ENCODE assay signal across 15 cellular contexts in the genomic region with DNA sequence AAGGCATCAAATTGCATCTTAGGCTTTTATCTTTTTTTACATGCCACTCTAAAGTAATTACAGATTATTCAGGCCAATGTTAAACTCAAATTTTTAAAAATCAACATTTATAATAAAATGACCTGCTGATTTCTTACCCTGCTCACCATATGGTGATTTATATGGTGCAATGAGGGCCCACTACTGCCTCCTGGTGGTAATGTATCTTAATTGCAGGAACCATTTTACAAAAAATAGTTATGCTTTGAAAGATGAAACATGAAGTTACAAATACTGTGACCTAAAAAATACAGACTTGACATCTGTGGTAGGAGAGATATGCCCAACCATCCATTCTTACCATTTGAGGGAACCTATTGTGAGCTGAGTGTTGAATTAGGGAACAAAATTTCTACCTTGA.
DNase-seq lines count a peak whose midpoint lies in the region; ATAC-seq, FAIRE-seq and TF ChIP-seq lines count a peak whose summit lies in the region.
"Had no signal": no experiment of that assay in that cellular context is flagged by ENCODE, and none has a peak within 500 bp of the region (broad histone marks: within the 10 kb centered on the region; RNA-seq: fewer than 3 reads in every experiment).

No MANE protein-coding gene starts in this region.

- H3K4me3 Mint-ChIP-seq in nephron progenitor cell, result no peak overlapping the region
- H3K4me3 Mint-ChIP-seq: central memory CD8-positive, alpha-beta T cell had no signal

- no peak for FAIRE-seq in D721Med (lab: Jason Lieb, UNC)

- H3K4me3 ChIP-seq in KMS-11 (IDR thresholded peaks at IDR 0.05; ENCODE audit: insufficient read depth, low read depth, low read length) (no peak overlapping the region), mammary epithelial cell (replicated peaks in 1 of 3; ENCODE audit: insufficient read depth in 1 of 3, low read depth in 2 of 3, low read length in 3 of 3) (no peak overlapping the region), gastroesophageal sphincter (no peak overlapping the region)
- H3K4me3 ChIP-seq: ovary, SJSA1 had no signal

- no TSS peak for BruUV-seq in mammary epithelial cell (replicated peaks; lab: Mats Ljungman, UMichigan)

- no peak for TF ChIP-seq POLR2A in gastroesophageal sphincter (IDR thresholded peaks at IDR 0.05)

- H3K9ac ChIP-seq in KMS-11 (no peak overlapping the region), mammary epithelial cell (ENCODE audit: insufficient read depth, low read length) (no peak overlapping the region)

- no peak for DNase-seq in D721Med (ENCODE audit: insufficient read length, low spot score)
- no peak for DNase-seq in mammary epithelial cell
- no peak for DNase-seq in nephron progenitor cell
- DNase-seq in NCI-H187 (lab: John Stamatoyannopoulos, UW), result no peak
- no peak for DNase-seq in kidney tubule cell (ENCODE audit: low spot score)
- no peak for DNase-seq in COR-L47 (lab: John Stamatoyannopoulos, UW)
- DNase-seq: activated naive CD4-positive, alpha-beta T cell treated with anti-CD3 and anti-CD28 coated beads, Interleukin-2, amount 50 U/mL, for 16 hours; KG1; NCI-H2081; NCI-H82; ovary had no signal

- H3K27ac ChIP-seq in KMS-11 (no peak overlapping the region), mammary epithelial cell (ENCODE audit: insufficient read depth, low read depth, low read length) (no peak overlapping the region), gastroesophageal sphincter (no peak overlapping the region)
- H3K27ac ChIP-seq: ovary, SJSA1 had no signal

- TF ChIP-seq CTCF in D721Med (IDR thresholded peaks at IDR 0.05; ENCODE audit: insufficient read depth, missing control alignments) (peak; percentile 11), KMS-11 (conservative IDR thresholded peaks at IDR 0.05; ENCODE audit: low read depth, low read length) (peak; percentile 81), mammary epithelial cell (conservative IDR thresholded peaks at IDR 0.05 in 1 of 2, IDR thresholded peaks at IDR 0.05 in 1 of 2; ENCODE audit: extremely low read depth in 1 of 2, insufficient read depth in 1 of 2, low read depth in 1 of 2, low read length in 2 of 2) (peak; percentile 30 to 45), nephron progenitor cell (IDR thresholded peaks at IDR 0.05) (peak; percentile 26), gastroesophageal sphincter (IDR thresholded peaks at IDR 0.05) (no peak)

- H2AFZ ChIP-seq in KMS-11 (ENCODE audit: low read depth) (no peak overlapping the region), mammary epithelial cell (ENCODE audit: low read depth, low read length) (no peak overlapping the region)

- no peak for ATAC-seq in gastroesophageal sphincter

- H3K4me2 ChIP-seq in KMS-11, result no peak overlapping the region
- no peak overlapping the region for H3K4me2 ChIP-seq in mammary epithelial cell (ENCODE audit: insufficient read depth, low read depth, low read length)

- H3K79me2 ChIP-seq in KMS-11 (ENCODE audit: insufficient read depth, low read depth) (no peaks in the 10 kb centered on the region), mammary epithelial cell (ENCODE audit: insufficient read depth, low read length) (no peaks in the 10 kb centered on the region)

- H3K27me3 ChIP-seq in KMS-11 (ENCODE audit: insufficient read depth, low read depth) (no peaks in the 10 kb centered on the region), mammary epithelial cell (ENCODE audit: insufficient read depth, low read length) (no peaks in the 10 kb centered on the region), gastroesophageal sphincter (no peaks in the 10 kb centered on the region)
- H3K27me3 ChIP-seq: ovary, SJSA1 had no signal

- no peaks in the 10 kb centered on the region for H3K36me3 ChIP-seq in KMS-11 (ENCODE audit: insufficient read depth)
- H3K36me3 ChIP-seq in mammary epithelial cell (ENCODE audit: insufficient read depth, low read length), result no peaks in the 10 kb centered on the region
- no peaks in the 10 kb centered on the region for H3K36me3 ChIP-seq in gastroesophageal sphincter
- H3K36me3 ChIP-seq: ovary, SJSA1 had no signal

- intact Hi-C loops in mammary epithelial cell (cut with micrococcal nuclease), result no loop called here

- H3K36me3 Mint-ChIP-seq in nephron progenitor cell (ENCODE audit: low read depth), result peaks cover 15% of the 10 kb centered on the region

- no peak for TF ChIP-seq EP300 in gastroesophageal sphincter (IDR thresholded peaks at IDR 0.05)

- in situ Hi-C loops in mammary epithelial cell (cut with MboI; ENCODE audit: low sequenced_read_pairs in 2 of 2), result no loop called here

- CTCF ChIA-PET in mammary epithelial cell (lab: Charles Lee; ENCODE audit: low non-redundant PET), result no interaction called here

- no peaks in the 10 kb centered on the region for H3K27me3 Mint-ChIP-seq in nephron progenitor cell (ENCODE audit: low read depth, poor library complexity)
- H3K27me3 Mint-ChIP-seq: central memory CD8-positive, alpha-beta T cell had no signal

- peaks cover 32% of the 10 kb centered on the region for H3K4me1 Mint-ChIP-seq in nephron progenitor cell
- H3K4me1 Mint-ChIP-seq: central memory CD8-positive, alpha-beta T cell had no signal

- H4K20me1 ChIP-seq in KMS-11 (ENCODE audit: insufficient read depth) (no peaks in the 10 kb centered on the region), mammary epithelial cell (ENCODE audit: insufficient read depth, low read length) (no peaks in the 10 kb centered on the region)

- peaks cover 25% of the 10 kb centered on the region for H3K9me3 Mint-ChIP-seq in nephron progenitor cell

- H3K27ac Mint-ChIP-seq in nephron progenitor cell, result no peak overlapping the region

- H3K4me1 ChIP-seq in KMS-11 (ENCODE audit: low read depth, poor library complexity, severe bottlenecking) (peaks cover 37% of the 10 kb centered on the region), mammary epithelial cell (ENCODE audit: insufficient read depth, low read length) (peaks cover 24% of the 10 kb centered on the region), gastroesophageal sphincter (no peaks in the 10 kb centered on the region)

- dilution Hi-C loops in mammary epithelial cell (cut with HindIII; ENCODE audit: low sequenced_read_pairs), result no loop called here

- peaks cover 7% of the 10 kb centered on the region for H3K9me3 ChIP-seq in mammary epithelial cell (replicated peaks; ENCODE audit: insufficient read depth, low read length)
- H3K9me3 ChIP-seq in gastroesophageal sphincter, result peaks cover 0 to 39% (median 0%) of the 10 kb centered on the region in 3 donors
- H3K9me3 ChIP-seq: ovary had no signal

Comparison
In these comparisons a context has a peak if more than half of its experiments do, and no peak if none do; other contexts are left out.
1. CTCF ChIP-seq: peak in D721Med (single experiment), KMS-11 (single experiment), mammary epithelial cell (2 of 2) and nephron progenitor cell (single experiment); none in gastroesophageal sphincter (0 of 4).